Comparison of ENCODE assay signal across 11 cellular contexts in genomic region chr11:105838668-105839403, GRCh38.
DNase-seq lines count a peak whose midpoint lies in the region; TF ChIP-seq lines count a peak whose summit lies in the region.
"Had no signal": no experiment of that assay in that cellular context is flagged by ENCODE, and none has a peak within 500 bp of the region (broad histone marks: within the 10 kb centered on the region; RNA-seq: fewer than 3 reads in every experiment).

No MANE protein-coding gene starts in this region.

- POLR2A ChIA-PET in MCF 10A (lab: Yijun Ruan, JAX) = interaction anchor here (0.6 to 0.9 kb wide), 3 partner anchors 9 to 1226 kb away, joined by 3 to 5 read pairs (median 3); no protein-coding TSS in a partner anchor

- no peak overlapping the region for H3K27ac Mint-ChIP-seq in MCF 10A (ENCODE audit: low read depth, unreplicated experiment)
- H3K27ac Mint-ChIP-seq: activated CD4-positive, alpha-beta memory T cell treated with anti-CD3 and anti-CD28 coated beads for 36 hours; activated naive CD4-positive, alpha-beta T cell treated with anti-CD3 and anti-CD28 coated beads for 36 hours had no signal

- no peak overlapping the region for H3K4me3 ChIP-seq in breast epithelium
- H3K4me3 ChIP-seq in epithelial cell of proximal tubule (ENCODE audit: low read depth, low read length) = no peak overlapping the region

- no peaks in the 10 kb centered on the region for H3K36me3 Mint-ChIP-seq in MCF 10A (ENCODE audit: insufficient read depth, unreplicated experiment)
- H3K36me3 Mint-ChIP-seq: activated CD4-positive, alpha-beta memory T cell treated with anti-CD3 and anti-CD28 coated beads for 36 hours had no signal

- no peaks in the 10 kb centered on the region for H3K4me1 ChIP-seq in breast epithelium

- H3K4me3 Mint-ChIP-seq in MCF 10A (ENCODE audit: unreplicated experiment) = no peak overlapping the region
- H3K4me3 Mint-ChIP-seq: activated CD4-positive, alpha-beta memory T cell treated with anti-CD3 and anti-CD28 coated beads for 36 hours; activated naive CD4-positive, alpha-beta T cell treated with anti-CD3 and anti-CD28 coated beads for 36 hours had no signal

- intact Hi-C loops in MCF 10A (cut with micrococcal nuclease) = no loop called here
- intact Hi-C loops in breast epithelium (cut with DNase I; ENCODE audit: low total_unique reads) = no loop called here

- no peaks in the 10 kb centered on the region for H3K36me3 ChIP-seq in breast epithelium

- DNase-seq in MCF 10A (ENCODE audit: unreplicated experiment) (peak; percentile 73), breast epithelium (ENCODE audit: low spot score in 2 of 2) (no peak), NCI-H226 (peak; percentile 3), epithelial cell of proximal tubule (ENCODE audit: low read depth) (peak; percentile 47), stromal cell of bone marrow (ENCODE audit: low read depth) (peak; percentile 6), superior temporal gyrus (ENCODE audit: extremely low spot score) (no peak), NCI-H1092 treated with DMSO at 0.1 percent for 48 hours (lab: John Stamatoyannopoulos, UW) (no peak), inferior parietal cortex (ENCODE audit: extremely low spot score) (no peak)
- DNase-seq: activated CD4-positive, alpha-beta memory T cell treated with anti-CD3 and anti-CD28 coated beads for 36 hours; activated naive CD4-positive, alpha-beta T cell treated with anti-CD3 and anti-CD28 coated beads for 36 hours; hippocampal formation had no signal

- peaks cover 7% of the 10 kb centered on the region for H3K4me1 Mint-ChIP-seq in MCF 10A (ENCODE audit: insufficient read depth, unreplicated experiment)

- TF ChIP-seq CTCF in MCF 10A (IDR thresholded peaks at IDR 0.05; ENCODE audit: unreplicated experiment) (no peak), breast epithelium (IDR thresholded peaks at IDR 0.05) (no peak), epithelial cell of proximal tubule (conservative IDR thresholded peaks at IDR 0.05; ENCODE audit: low read depth, low read length) (no peak)

- no TSS peak for BruUV-seq in MCF 10A (replicated peaks; lab: Mats Ljungman, UMichigan)

- no peaks in the 10 kb centered on the region for H3K27me3 Mint-ChIP-seq in MCF 10A (ENCODE audit: insufficient read depth, unreplicated experiment)

- no peak overlapping the region for H3K27ac ChIP-seq in breast epithelium

- H3K9me3 ChIP-seq in breast epithelium = no peaks in the 10 kb centered on the region

- CTCF ChIA-PET in MCF 10A (lab: Yijun Ruan, JAX) = interaction anchor here (0.5 to 1.4 kb wide), 3 partner anchors 17 to 1229 kb away, joined by 3 to 4 read pairs (median 3); no protein-coding TSS in a partner anchor

- H3K27me3 ChIP-seq in breast epithelium = no peaks in the 10 kb centered on the region

- H3K9me3 Mint-ChIP-seq in MCF 10A (ENCODE audit: unreplicated experiment) = no peaks in the 10 kb centered on the region
- H3K9me3 Mint-ChIP-seq: activated CD4-positive, alpha-beta memory T cell treated with anti-CD3 and anti-CD28 coated beads for 36 hours; activated naive CD4-positive, alpha-beta T cell treated with anti-CD3 and anti-CD28 coated beads for 36 hours had no signal

- no peak for TF ChIP-seq POLR2A in breast epithelium (IDR thresholded peaks at IDR 0.05)

Comparison
In these comparisons a context has a peak if more than half of its experiments do, and no peak if none do; other contexts are left out.
1. DNase-seq: peak in MCF 10A (single experiment), NCI-H226 (single experiment), epithelial cell of proximal tubule (single experiment) and stromal cell of bone marrow (single experiment); none in breast epithelium (0 of 2), superior temporal gyrus (single experiment), NCI-H1092 treated with DMSO at 0.1 percent for 48 hours (single experiment) and inferior parietal cortex (single experiment).